In genomic region chr14:92690171-92691011, GRCh38 we compare ENCODE assay signal across 8 cellular contexts. TPM values are rescaled to one million over a fixed set of nuclear protein-coding genes. Genes with fewer than 3 reads are reported as not detected.
DNase-seq lines count a peak whose midpoint lies in the region; ATAC-seq and TF ChIP-seq lines count a peak whose summit lies in the region.

No MANE protein-coding gene starts in this region.

- no peaks in the 10 kb centered on the region for H3K79me1 ChIP-seq in H9 (ENCODE audit: insufficient read depth, low read depth, low read length, poor library complexity, severe bottlenecking)

- no peak overlapping the region for H2BK120ac ChIP-seq in H9 (ENCODE audit: low read depth, low read length, poor library complexity, severe bottlenecking)

- H3T11ph ChIP-seq in H9 (ENCODE audit: low read length) = no peak overlapping the region

- DNase-seq in CD8-positive, alpha-beta T cell = no peak
- DNase-seq in H9 = peak; percentile 52
- peak; percentile 8 for DNase-seq in NCI-H82 treated with DMSO at 0.1 percent for 48 hours (lab: John Stamatoyannopoulos, UW; ENCODE audit: unreplicated experiment)
- peak; percentile 75 for DNase-seq in endodermal cell
- DNase-seq in effector memory CD4-positive, alpha-beta T cell = no peak
- no peak for DNase-seq in AG08395 (ENCODE audit: low spot score)
- no peak for DNase-seq in activated CD4-positive, alpha-beta T cell treated with anti-CD3 and anti-CD28 coated beads, Interleukin-2, amount 50 U/mL, for 48 hours

- no peaks in the 10 kb centered on the region for H3K27me3 Mint-ChIP-seq in CD8-positive, alpha-beta T cell (ENCODE audit: low read depth)
- H3K27me3 Mint-ChIP-seq in H9 (ENCODE audit: low read depth) (peaks cover 46% of the 10 kb centered on the region), endodermal cell (ENCODE audit: insufficient read depth) (peaks cover 36% of the 10 kb centered on the region)

- H3K4ac ChIP-seq in H9 (ENCODE audit: low read depth, low read length) = no peak overlapping the region

- no peak overlapping the region for H2AK5ac ChIP-seq in H9 (ENCODE audit: insufficient read length, low read length)

- no peak overlapping the region for H2BK15ac ChIP-seq in H9 (ENCODE audit: low read depth, low read length)

- H3K23me2 ChIP-seq in H9 (ENCODE audit: insufficient read length, low read depth, low read length, poor library complexity, severe bottlenecking) = peaks cover 9% of the 10 kb centered on the region

- H3K9ac ChIP-seq in H9 (ENCODE audit: extremely low read depth, insufficient read length, low read length) (no peak overlapping the region), endodermal cell (ENCODE audit: extremely low read depth, low read length, poor library complexity, severe bottlenecking) (no peak overlapping the region), parathyroid adenoma (no peak overlapping the region)

- H3K27ac ChIP-seq in CD8-positive, alpha-beta T cell (ENCODE audit: low read depth, low read length) = no peak overlapping the region
- H3K27ac ChIP-seq in H9 (ENCODE audit: insufficient read length, low read depth, low read length) (no peak overlapping the region), endodermal cell (ENCODE audit: low read depth, low read length) (no peak overlapping the region), parathyroid adenoma (no peak overlapping the region)
- no peak overlapping the region for H3K27ac ChIP-seq in effector memory CD4-positive, alpha-beta T cell (ENCODE audit: insufficient read depth, low read length, poor library complexity, severe bottlenecking)

- H3K79me2 ChIP-seq in H9 (ENCODE audit: insufficient read depth, low read length) = no peaks in the 10 kb centered on the region
- no peaks in the 10 kb centered on the region for H3K79me2 ChIP-seq in parathyroid adenoma

- H3K27ac Mint-ChIP-seq in CD8-positive, alpha-beta T cell = peak overlapping the region; percentile 64
- H3K27ac Mint-ChIP-seq in H9 (no peak overlapping the region), endodermal cell (no peak overlapping the region)

- H3K27me3 ChIP-seq in CD8-positive, alpha-beta T cell (ENCODE audit: insufficient read depth, low read length) = no peaks in the 10 kb centered on the region
- H3K27me3 ChIP-seq in H9 (ENCODE audit: insufficient read depth, low read length) (peaks cover 11% of the 10 kb centered on the region; the same call in 1 of the 2 replicates), endodermal cell (ENCODE audit: control insufficient read depth, insufficient read depth, low read length, poor library complexity, severe bottlenecking) (peaks cover 25% of the 10 kb centered on the region), parathyroid adenoma (ENCODE audit: control insufficient read depth, insufficient read depth, low read length) (no peaks in the 10 kb centered on the region)
- H3K27me3 ChIP-seq in effector memory CD4-positive, alpha-beta T cell (replicated peaks; ENCODE audit: control insufficient read depth, insufficient read depth, low read length, poor library complexity, severe bottlenecking) = no peaks in the 10 kb centered on the region

- no peak for ATAC-seq in CD8-positive, alpha-beta T cell

- no peak overlapping the region for H4K91ac ChIP-seq in H9 (ENCODE audit: insufficient read length, low read depth, low read length)

- POLR2A ChIA-PET in CD8-positive, alpha-beta T cell (lab: Charles Lee) = interaction anchor here (0.7 to 1.1 kb wide), 2 partner anchors 13 to 96 kb away, joined by 3 to 4 read pairs; no protein-coding TSS in a partner anchor

- H3K14ac ChIP-seq in H9 (ENCODE audit: insufficient read depth, low read length) = no peak overlapping the region; the same call in 1 of the 2 replicates

- no peak overlapping the region for H2BK5ac ChIP-seq in H9 (ENCODE audit: insufficient read length, low read length)

- H4K5ac ChIP-seq in H9 (ENCODE audit: insufficient read length, low read depth, low read length) = no peak overlapping the region

- peaks cover 33% of the 10 kb centered on the region for H3K36me3 ChIP-seq in CD8-positive, alpha-beta T cell (ENCODE audit: insufficient read depth, low read length)
- no peaks in the 10 kb centered on the region for H3K36me3 ChIP-seq in endodermal cell (ENCODE audit: control insufficient read depth, insufficient read depth, low read length)
- H3K36me3 ChIP-seq in parathyroid adenoma (ENCODE audit: control insufficient read depth, insufficient read depth, low read length) = no peaks in the 10 kb centered on the region
- peaks cover 43% of the 10 kb centered on the region for H3K36me3 ChIP-seq in effector memory CD4-positive, alpha-beta T cell (ENCODE audit: control insufficient read depth, insufficient read depth, low read length)

- no peak overlapping the region for H3K56ac ChIP-seq in H9 (ENCODE audit: insufficient read length, low read depth, low read length)

- no peak overlapping the region for H2BK20ac ChIP-seq in H9 (ENCODE audit: low read depth, low read length, poor library complexity, severe bottlenecking)

- no peak overlapping the region for H3K23ac ChIP-seq in H9 (ENCODE audit: insufficient read length, low read depth, low read length)

- H4K8ac ChIP-seq in H9 (replicated peaks; ENCODE audit: insufficient read length, low read depth, low read length) = no peak overlapping the region

- no peaks in the 10 kb centered on the region for H4K20me1 ChIP-seq in H9 (ENCODE audit: control insufficient read depth, insufficient read depth, insufficient read length)

- no peak overlapping the region for H3K18ac ChIP-seq in H9 (ENCODE audit: insufficient read length, low read depth, low read length)

- CTCF ChIA-PET in CD8-positive, alpha-beta T cell (lab: Charles Lee) = interaction anchor here (0.6 to 2.5 kb wide), 11 partner anchors 9 to 1334 kb away, joined by 3 to 20 read pairs (median 3); no protein-coding TSS in a partner anchor

- no peak overlapping the region for H3K4me3 Mint-ChIP-seq in CD8-positive, alpha-beta T cell
- H3K4me3 Mint-ChIP-seq in H9 = no peak overlapping the region
- H3K4me3 Mint-ChIP-seq in endodermal cell = no peak overlapping the region

- H3K4me1 ChIP-seq in CD8-positive, alpha-beta T cell (ENCODE audit: insufficient read depth, low read length) = peaks cover 29% of the 10 kb centered on the region
- H3K4me1 ChIP-seq in H9 (ENCODE audit: insufficient read depth, low read length) (no peaks in the 10 kb centered on the region), endodermal cell (ENCODE audit: control insufficient read depth, insufficient read depth, low read length) (no peaks in the 10 kb centered on the region), parathyroid adenoma (peaks cover 16% of the 10 kb centered on the region)
- peaks cover 20% of the 10 kb centered on the region for H3K4me1 ChIP-seq in effector memory CD4-positive, alpha-beta T cell (ENCODE audit: control insufficient read depth, insufficient read depth, low read length, poor library complexity, severe bottlenecking)

- H3K4me2 ChIP-seq in H9 (ENCODE audit: insufficient read depth, insufficient read length, low read length) (no peak overlapping the region), parathyroid adenoma (ENCODE audit: low read length) (no peak overlapping the region)

- no peak overlapping the region for H2BK12ac ChIP-seq in H9 (ENCODE audit: insufficient read length, low read depth, low read length)

- intact Hi-C loops in CD8-positive, alpha-beta T cell (cut with DNase I, micrococcal nuclease) = no loop called here

- TF ChIP-seq CTCF in CD8-positive, alpha-beta T cell (IDR thresholded peaks at IDR 0.05) = no peak
- TF ChIP-seq CTCF in H9 (conservative IDR thresholded peaks at IDR 0.05) (peak; percentile 46; the same call in 2 of the 3 replicates), endodermal cell (conservative IDR thresholded peaks at IDR 0.05) (peak; percentile 68), parathyroid adenoma (IDR thresholded peaks at IDR 0.05) (peak; percentile 67)

- H2AFZ ChIP-seq in H9 (ENCODE audit: low read length) = no peak overlapping the region
- no peak overlapping the region for H2AFZ ChIP-seq in parathyroid adenoma

- H3K9me3 ChIP-seq in CD8-positive, alpha-beta T cell (ENCODE audit: low read length) = no peaks in the 10 kb centered on the region
- H3K9me3 ChIP-seq in H9 (ENCODE audit: control insufficient read depth, low read depth, low read length) (no peaks in the 10 kb centered on the region), endodermal cell (ENCODE audit: control insufficient read depth, low read length) (no peaks in the 10 kb centered on the region), parathyroid adenoma (ENCODE audit: control insufficient read depth, low read length) (no peaks in the 10 kb centered on the region)
- H3K9me3 ChIP-seq in effector memory CD4-positive, alpha-beta T cell (ENCODE audit: control insufficient read depth, low read length) = no peaks in the 10 kb centered on the region

- peaks cover 39% of the 10 kb centered on the region for H3K36me3 Mint-ChIP-seq in CD8-positive, alpha-beta T cell
- H3K36me3 Mint-ChIP-seq in H9 (ENCODE audit: insufficient read depth in 1 of 3, low read depth in 3 of 3) (no peaks in the 10 kb centered on the region), endodermal cell (ENCODE audit: low read depth) (no peaks in the 10 kb centered on the region)

- no peaks in the 10 kb centered on the region for H3K9me3 Mint-ChIP-seq in CD8-positive, alpha-beta T cell
- H3K9me3 Mint-ChIP-seq in H9 = no peaks in the 10 kb centered on the region; a peak in 1 of 5 replicates
- H3K9me3 Mint-ChIP-seq in endodermal cell = no peaks in the 10 kb centered on the region

- peaks cover 32% of the 10 kb centered on the region for H3K4me1 Mint-ChIP-seq in CD8-positive, alpha-beta T cell (ENCODE audit: low read depth)
- peaks cover 0 to 2% of the 10 kb centered on the region in 2 experiments; a peak in 1 of 4 replicates for H3K4me1 Mint-ChIP-seq in H9
- H3K4me1 Mint-ChIP-seq in endodermal cell = no peaks in the 10 kb centered on the region

- H3K4me3 ChIP-seq in CD8-positive, alpha-beta T cell (ENCODE audit: low read depth, low read length) = no peak overlapping the region
- H3K4me3 ChIP-seq in endodermal cell (ENCODE audit: low read length) (no peak overlapping the region), parathyroid adenoma (ENCODE audit: low read depth, low read length) (no peak overlapping the region)
- H3K4me3 ChIP-seq in effector memory CD4-positive, alpha-beta T cell (ENCODE audit: insufficient read depth, low read depth, low read length, poor library complexity, severe bottlenecking) = no peak overlapping the region

- no CpG with 5 or more reads among the region's 13 CpGs for WGBS in H9 (ENCODE audit: extremely low coverage, insufficient read length, low lambda C conversion rate)
- WGBS in endodermal cell (ENCODE audit: insufficient coverage in 1 of 2, insufficient read length in 1 of 2), 2 experiments = 88 to 92% methylated on average over 4 to 13 of the region's 13 CpGs

RNA-seq across cellular contexts. Expression of gene LGMN, which starts 58.0 kb away (rescaled TPM):
- total RNA-seq in CD8-positive, alpha-beta T cell = 1 to 10 TPM; 2.4 to 3.4 TPM
- total RNA-seq in H9 (2021) = 55.0 and 55.3 TPM in 2 replicates
- 10 to 100 TPM; 61.4 to 87.2 TPM for total RNA-seq in endodermal cell
- polyA plus RNA-seq in endodermal cell (2013, experiment 1 of 2) = 69.8 TPM
- 67.9 TPM for polyA plus RNA-seq in endodermal cell (2013, experiment 2 of 2)

Comparison
In these comparisons a context has a peak if more than half of its experiments do, and no peak if none do; other contexts are left out.
1. DNase-seq: peak in H9 (single experiment), NCI-H82 treated with DMSO at 0.1 percent for 48 hours (single experiment) and endodermal cell (single experiment); none in CD8-positive, alpha-beta T cell (0 of 7), effector memory CD4-positive, alpha-beta T cell (0 of 3), AG08395 (single experiment) and activated CD4-positive, alpha-beta T cell treated with anti-CD3 and anti-CD28 coated beads, Interleukin-2, amount 50 U/mL, for 48 hours (0 of 2).
2. RNA of gene LGMN, which starts 58.0 kb away (total RNA-seq): 61.4 to 87.2 TPM in endodermal cell and 55.0 to 55.3 TPM in H9; 2.4 to 3.4 TPM in CD8-positive, alpha-beta T cell; every median in the first group is over 10 times any median in the second.